ENCODE assay signal across 18 cellular contexts in the genomic region with DNA sequence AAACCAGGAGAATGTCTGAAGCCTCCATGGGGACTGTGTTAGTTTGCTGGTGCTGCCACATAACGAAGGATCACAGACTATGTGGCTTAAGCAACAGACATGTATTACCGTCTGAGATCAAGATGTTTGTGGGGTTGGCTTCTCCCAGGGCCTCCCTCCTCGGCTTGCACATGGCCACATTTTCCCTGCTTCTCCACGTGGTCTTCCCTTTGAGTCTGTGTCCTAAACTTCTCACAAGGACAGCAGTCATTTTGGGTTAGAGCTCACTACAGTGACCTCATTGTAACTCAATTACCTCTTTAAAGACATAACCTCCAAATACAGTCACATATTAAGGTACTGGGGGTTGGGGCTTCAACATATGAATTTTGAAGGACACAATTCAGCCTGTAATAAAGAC. TPM values are rescaled to one million over a fixed set of nuclear protein-coding genes. Genes with fewer than 3 reads are reported as not detected.
A peak's percentile ranks its signal among the peaks of the same experiment; 100 is the strongest.
DNase-seq lines count a peak whose midpoint lies in the region; ATAC-seq lines count a peak whose summit lies in the region.
"Had no signal": no experiment of that assay in that cellular context is flagged by ENCODE, and none has a peak within 500 bp of the region (broad histone marks: within the 10 kb centered on the region; RNA-seq: fewer than 3 reads in every experiment).

No MANE protein-coding gene starts in this region.

- H3K79me1 ChIP-seq in mesenchymal stem cell (replicated peaks; ENCODE audit: low read length, poor library complexity, severe bottlenecking) = no peaks in the 10 kb centered on the region

- H3K27ac Mint-ChIP-seq in activated CD4-positive, alpha-beta memory T cell treated with anti-CD3 and anti-CD28 coated beads for 36 hours = peak overlapping the region; percentile 82
- H3K27ac Mint-ChIP-seq: stimulated activated memory B cell treated with anti-CD40 and anti-IgM and Interleukin-4, amounts not matched to agents 10 μg/mL and 1 μg/mL and 100 μg/mL, for 72 hours had no signal

- peak overlapping the region; percentile 64 for H2AK5ac ChIP-seq in mesenchymal stem cell (ENCODE audit: low read length, severe bottlenecking)

- DNase-seq in activated CD4-positive, alpha-beta memory T cell treated with anti-CD3 and anti-CD28 coated beads for 36 hours = no peak
- no peak for DNase-seq in mesenchymal stem cell
- no peak for DNase-seq in cardiac septum (ENCODE audit: low spot score)
- DNase-seq in activated T-cell treated with anti-CD3 and anti-CD28 coated beads, Interleukin-2, amount 50 U/mL, for 48 hours = no peak
- DNase-seq: activated CD4-positive, alpha-beta T cell treated with anti-CD3 and anti-CD28 coated beads, Interleukin-2, amount 50 U/mL, for 1 hour; brain microvascular endothelial cell; NCI-H1092; NCI-H2029 treated with DMSO at 0.1 percent for 48 hours; NCI-H345; Right ventricle myocardium superior; stimulated activated CD4-positive, alpha-beta T cell treated with anti-CD3 and anti-CD28 coated beads, Interleukin-2, amount 100 ng/mL, for 24 hours had no signal

- H3K27me3 ChIP-seq in BLaER1 (no peaks in the 10 kb centered on the region), mesenchymal stem cell (ENCODE audit: control insufficient read depth in 1 of 2, insufficient read depth in 1 of 2, low read length in 2 of 2) (peaks cover 0 to 13% of the 10 kb centered on the region in 2 experiments)
- H3K27me3 ChIP-seq in BLaER1 treated with 17β-estradiol and CSF1 and Interleukin-3, amounts not matched to agents 10 nM and 100 nM = no peaks in the 10 kb centered on the region
- H3K27me3 ChIP-seq: adrenal gland, brain microvascular endothelial cell, esophagus muscularis mucosa had no signal

- H3K4me1 ChIP-seq in BLaER1 = peaks cover 60% of the 10 kb centered on the region
- peaks cover 50 to 66% (median 59%) of the 10 kb centered on the region in 10 experiments for H3K4me1 ChIP-seq in BLaER1 treated with 17β-estradiol and CSF1 and Interleukin-3, amounts not matched to agents 10 nM and 100 nM
- H3K4me1 ChIP-seq in mesenchymal stem cell (ENCODE audit: control insufficient read depth, insufficient read depth, low read depth, low read length) = peaks cover 5% of the 10 kb centered on the region

- no peak overlapping the region for H3K23ac ChIP-seq in mesenchymal stem cell (ENCODE audit: low read length in 2 of 2)

- H2BK120ac ChIP-seq in mesenchymal stem cell (ENCODE audit: low read depth, low read length) = no peak overlapping the region

- H3K4ac ChIP-seq in mesenchymal stem cell (ENCODE audit: low read depth in 1 of 2, low read length in 2 of 2) = no peak overlapping the region

- H2BK5ac ChIP-seq in mesenchymal stem cell (ENCODE audit: low read depth, low read length, poor library complexity, severe bottlenecking) = no peak overlapping the region

- peaks cover 7% of the 10 kb centered on the region for H3K9me3 Mint-ChIP-seq in activated CD4-positive, alpha-beta memory T cell treated with anti-CD3 and anti-CD28 coated beads for 36 hours

- H3K9me3 ChIP-seq in BLaER1 (peaks cover 15% of the 10 kb centered on the region), mesenchymal stem cell (ENCODE audit: control insufficient read depth, low read length) (no peaks in the 10 kb centered on the region)
- peaks cover 11 to 22% (median 17%) of the 10 kb centered on the region in 11 experiments; a peak in 21 of 22 replicates for H3K9me3 ChIP-seq in BLaER1 treated with 17β-estradiol and CSF1 and Interleukin-3, amounts not matched to agents 10 nM and 100 nM (replicated peaks in 1 of 11)
- H3K9me3 ChIP-seq: adrenal gland, esophagus muscularis mucosa had no signal

- H3K27me3 Mint-ChIP-seq in activated CD4-positive, alpha-beta memory T cell treated with anti-CD3 and anti-CD28 coated beads for 36 hours = no peaks in the 10 kb centered on the region

- H3K4me1 Mint-ChIP-seq in activated CD4-positive, alpha-beta memory T cell treated with anti-CD3 and anti-CD28 coated beads for 36 hours (ENCODE audit: low read depth) = peaks cover 67% of the 10 kb centered on the region

- H2AFZ ChIP-seq in mesenchymal stem cell (ENCODE audit: low read depth, low read length) = no peak overlapping the region

- H4K8ac ChIP-seq in mesenchymal stem cell (ENCODE audit: low read length) = no peak overlapping the region

- POLR2A ChIA-PET in activated CD4-positive, alpha-beta memory T cell treated with anti-CD3 and anti-CD28 coated beads for 36 hours (lab: Charles Lee) = no interaction called here

- H3K14ac ChIP-seq in mesenchymal stem cell (ENCODE audit: low read length in 2 of 2) = no peak overlapping the region

- ATAC-seq in activated CD4-positive, CD25-positive, alpha-beta regulatory T cell treated with anti-CD3 and anti-CD28 coated beads, Interleukin-2, amount 50 U/mL, for 24 hours = no peak
- ATAC-seq: stimulated activated memory B cell treated with anti-CD40 and anti-IgM and Interleukin-4, amounts not matched to agents 10 μg/mL and 1 μg/mL and 100 μg/mL, for 72 hours had no signal

- CTCF ChIA-PET in activated CD4-positive, alpha-beta memory T cell treated with anti-CD3 and anti-CD28 coated beads for 36 hours (lab: Charles Lee) = interaction anchor here (1.0 kb wide), 1 partner anchor 72 kb away, joined by 4 read pairs; no protein-coding TSS in a partner anchor

- no peak overlapping the region for H4K91ac ChIP-seq in mesenchymal stem cell (ENCODE audit: low read length)

- intact Hi-C loops in activated CD4-positive, alpha-beta memory T cell treated with anti-CD3 and anti-CD28 coated beads for 36 hours (cut with micrococcal nuclease) = no loop called here
- intact Hi-C loops in cardiac septum (cut with DNase I) = no loop called here

- H3K36me3 ChIP-seq in BLaER1 (no peaks in the 10 kb centered on the region), mesenchymal stem cell (ENCODE audit: control insufficient read depth in 1 of 2, insufficient read depth in 2 of 2, low read depth in 1 of 2, low read length in 2 of 2) (no peaks in the 10 kb centered on the region)
- no peaks in the 10 kb centered on the region for H3K36me3 ChIP-seq in BLaER1 treated with 17β-estradiol and CSF1 and Interleukin-3, amounts not matched to agents 10 nM and 100 nM
- H3K36me3 ChIP-seq: adrenal gland, brain microvascular endothelial cell, esophagus muscularis mucosa had no signal

- H2BK12ac ChIP-seq in mesenchymal stem cell (ENCODE audit: low read length in 2 of 2) = peak overlapping the region in 1 of 2 experiments; percentile 59

- H2BK15ac ChIP-seq in mesenchymal stem cell (ENCODE audit: low read depth, poor library complexity, severe bottlenecking) = peak overlapping the region; percentile 74

- H3K4me3 Mint-ChIP-seq in activated CD4-positive, alpha-beta memory T cell treated with anti-CD3 and anti-CD28 coated beads for 36 hours = no peak overlapping the region
- H3K4me3 Mint-ChIP-seq: stimulated activated memory B cell treated with anti-CD40 and anti-IgM and Interleukin-4, amounts not matched to agents 10 μg/mL and 1 μg/mL and 100 μg/mL, for 72 hours had no signal

- H3K4me3 ChIP-seq in BLaER1 (no peak overlapping the region), mesenchymal stem cell (ENCODE audit: insufficient read depth in 1 of 2, low read depth in 1 of 2, low read length in 2 of 2) (no peak overlapping the region)
- H3K4me3 ChIP-seq in BLaER1 treated with 17β-estradiol and CSF1 and Interleukin-3, amounts not matched to agents 10 nM and 100 nM = no peak overlapping the region
- H3K4me3 ChIP-seq: adrenal gland, esophagus muscularis mucosa, skin epidermis had no signal

- no peak overlapping the region for H3K18ac ChIP-seq in mesenchymal stem cell (ENCODE audit: low read depth in 1 of 2, low read length in 2 of 2)

- no peaks in the 10 kb centered on the region for H4K20me1 ChIP-seq in BLaER1
- H4K20me1 ChIP-seq in BLaER1 treated with 17β-estradiol and CSF1 and Interleukin-3, amounts not matched to agents 10 nM and 100 nM = no peaks in the 10 kb centered on the region

- H3K9ac ChIP-seq in BLaER1 (no peak overlapping the region), mesenchymal stem cell (ENCODE audit: low read length) (no peak overlapping the region)
- no peak overlapping the region for H3K9ac ChIP-seq in BLaER1 treated with 17β-estradiol and CSF1 and Interleukin-3, amounts not matched to agents 10 nM and 100 nM

- H3K4me2 ChIP-seq in BLaER1 (peak overlapping the region; percentile 57), mesenchymal stem cell (ENCODE audit: low read length, poor library complexity, severe bottlenecking) (no peak overlapping the region)
- H3K4me2 ChIP-seq in BLaER1 treated with 17β-estradiol and CSF1 and Interleukin-3, amounts not matched to agents 10 nM and 100 nM = peak overlapping the region; percentile 46 to 78 (median 68)

- H3K27ac ChIP-seq in BLaER1 = peak overlapping the region; percentile 81; the same call in 1 of the 2 replicates
- H3K27ac ChIP-seq in BLaER1 treated with 17β-estradiol and CSF1 and Interleukin-3, amounts not matched to agents 10 nM and 100 nM = peak overlapping the region in 4 of 11 experiments; percentile 2 to 33 (median 13); a peak in 3 of 22 replicates
- H3K27ac ChIP-seq in mesenchymal stem cell (ENCODE audit: low read length, poor library complexity, severe bottlenecking) = no peak overlapping the region
- H3K27ac ChIP-seq: brain microvascular endothelial cell, esophagus muscularis mucosa had no signal

- H3K36me3 Mint-ChIP-seq in activated CD4-positive, alpha-beta memory T cell treated with anti-CD3 and anti-CD28 coated beads for 36 hours = peaks cover 8% of the 10 kb centered on the region

- 88% methylated on average over 4 of the region's 4 CpGs for WGBS in mesenchymal stem cell

RNA-seq across cellular contexts. Expression of a gene that starts 44.6 kb away (rescaled TPM):
- 100 to 1,000 TPM; 102 to 107 TPM for total RNA-seq in activated CD4-positive, alpha-beta memory T cell treated with anti-CD3 and anti-CD28 coated beads for 36 hours
- 28.4 TPM for polyA plus RNA-seq in mesenchymal stem cell (2013, experiment 1 of 2)
- polyA plus RNA-seq in mesenchymal stem cell (2013, experiment 2 of 2) = 28.0 TPM
- 9.3 TPM for total RNA-seq in cardiac septum
